ENCODE assay signal across 20 cellular contexts in genomic region chr4:11529625-11530201, GRCh38.
DNase-seq lines count a peak whose midpoint lies in the region; ATAC-seq, FAIRE-seq and TF ChIP-seq lines count a peak whose summit lies in the region.
"Had no signal": no experiment of that assay in that cellular context is flagged by ENCODE, and none has a peak within 500 bp of the region (broad histone marks: within the 10 kb centered on the region; RNA-seq: fewer than 3 reads in every experiment).

No MANE protein-coding gene starts in this region.

- no peak for FAIRE-seq in D721Med (lab: Jason Lieb, UNC)
- FAIRE-seq: A204.1 had no signal

- in situ Hi-C loops in gastrocnemius medialis (cut with MboI; ENCODE audit: low sequenced_read_pairs in 4 of 4): no loop called here

- H3K27ac ChIP-seq in breast epithelium (no peak overlapping the region), gastrocnemius medialis (no peak overlapping the region)
- H3K27ac ChIP-seq: PC-9, tibial nerve had no signal

- H3K4me1 ChIP-seq in breast epithelium (no peaks in the 10 kb centered on the region), gastrocnemius medialis (no peaks in the 10 kb centered on the region)
- H3K4me1 ChIP-seq: tibial nerve had no signal

- peaks cover 9% of the 10 kb centered on the region for H3K4me1 Mint-ChIP-seq in MCF 10A (ENCODE audit: insufficient read depth, unreplicated experiment)
- H3K4me1 Mint-ChIP-seq: naive B cell had no signal

- peaks cover 6% of the 10 kb centered on the region for H3K9me3 Mint-ChIP-seq in MCF 10A (ENCODE audit: unreplicated experiment)

- ATAC-seq in gastrocnemius medialis: no peak
- ATAC-seq: heart right ventricle, left lobe of liver had no signal

- POLR2A ChIA-PET in MCF 10A (lab: Yijun Ruan, JAX): interaction anchor here (0.6 to 0.7 kb wide), 2 partner anchors 8 to 1159 kb away, joined by 4 read pairs; no protein-coding TSS in a partner anchor

- no peak for TF ChIP-seq POLR2A in breast epithelium (IDR thresholded peaks at IDR 0.05)
- TF ChIP-seq POLR2A in gastrocnemius medialis (IDR thresholded peaks at IDR 0.05): no peak

- no peaks in the 10 kb centered on the region for H3K36me3 Mint-ChIP-seq in MCF 10A (ENCODE audit: insufficient read depth, unreplicated experiment)
- H3K36me3 Mint-ChIP-seq: brain had no signal

- H3K27ac Mint-ChIP-seq in MCF 10A (ENCODE audit: low read depth, unreplicated experiment): peak overlapping the region; percentile 78
- H3K27ac Mint-ChIP-seq: naive B cell had no signal

- intact Hi-C loops in MCF 10A (cut with micrococcal nuclease) (no loop called here), breast epithelium (cut with DNase I; ENCODE audit: low total_unique reads) (no loop called here), gastrocnemius medialis (cut with DNase I; ENCODE audit: low total_unique reads) (no loop called here)

- H3K4me3 Mint-ChIP-seq in MCF 10A (ENCODE audit: unreplicated experiment): no peak overlapping the region
- H3K4me3 Mint-ChIP-seq: brain, naive B cell had no signal

- peak; percentile 58 for DNase-seq in MCF 10A (ENCODE audit: unreplicated experiment)
- no peak for DNase-seq in breast epithelium (ENCODE audit: low spot score in 2 of 2)
- DNase-seq in astrocyte of the hippocampus (ENCODE audit: low read depth, low spot score): peak; percentile 20
- DNase-seq in glomerular endothelial cell (ENCODE audit: extremely low read depth, low read depth, low spot score): peak; percentile 63
- no peak for DNase-seq in DMS153 treated with DMSO at 0.1 percent for 48 hours (lab: John Stamatoyannopoulos, UW; ENCODE audit: unreplicated experiment)
- DNase-seq in D721Med (ENCODE audit: insufficient read length, low spot score): no peak
- no peak for DNase-seq in gastrocnemius medialis
- no peak for DNase-seq in glomerular visceral epithelial cell (ENCODE audit: extremely low spot score)
- DNase-seq: activated naive CD4-positive, alpha-beta T cell; heart right ventricle; naive B cell; NCI-H1048; NCI-H345; PC-9; stimulated activated CD4-positive, alpha-beta T cell treated with anti-CD3 and anti-CD28 coated beads, Interleukin-2, amount 100 ng/mL, for 48 hours; T-helper 1 cell had no signal

- no TSS peak for BruUV-seq in MCF 10A (replicated peaks; lab: Mats Ljungman, UMichigan)

- H3K36me3 ChIP-seq in breast epithelium (no peaks in the 10 kb centered on the region), gastrocnemius medialis (no peaks in the 10 kb centered on the region)
- H3K36me3 ChIP-seq: heart right ventricle, tibial nerve had no signal

- TF ChIP-seq CTCF in MCF 10A (IDR thresholded peaks at IDR 0.05; ENCODE audit: unreplicated experiment) (no peak), breast epithelium (IDR thresholded peaks at IDR 0.05) (no peak), D721Med (IDR thresholded peaks at IDR 0.05; ENCODE audit: insufficient read depth, missing control alignments) (no peak), gastrocnemius medialis (IDR thresholded peaks at IDR 0.05 in 4 of 5, conservative IDR thresholded peaks at IDR 0.05 in 1 of 5) (no peak)

- no peaks in the 10 kb centered on the region for H3K27me3 Mint-ChIP-seq in MCF 10A (ENCODE audit: insufficient read depth, unreplicated experiment)
- H3K27me3 Mint-ChIP-seq: brain had no signal

- H3K9me3 ChIP-seq in breast epithelium (peaks cover 0 to 7% of the 10 kb centered on the region in 2 donors), gastrocnemius medialis (no peaks in the 10 kb centered on the region)

- CTCF ChIA-PET in MCF 10A (lab: Yijun Ruan, JAX): interaction anchor here (1.0 kb wide), 1 partner anchor 8 kb away, joined by 3 read pairs; no protein-coding TSS in a partner anchor

- H3K27me3 ChIP-seq in breast epithelium (no peaks in the 10 kb centered on the region), gastrocnemius medialis (no peaks in the 10 kb centered on the region)
- H3K27me3 ChIP-seq: heart right ventricle, tibial nerve had no signal

- H3K4me3 ChIP-seq in breast epithelium: no peak overlapping the region
- H3K4me3 ChIP-seq in gastrocnemius medialis: no peak overlapping the region
- H3K4me3 ChIP-seq: heart right ventricle, PC-9, tibial nerve had no signal

Comparison
In these comparisons a context has a peak if more than half of its experiments do, and no peak if none do; other contexts are left out.
1. DNase-seq: peak in MCF 10A (single experiment), astrocyte of the hippocampus (single experiment) and glomerular endothelial cell (single experiment); none in breast epithelium (0 of 2), DMS153 treated with DMSO at 0.1 percent for 48 hours (single experiment), D721Med (single experiment), gastrocnemius medialis (0 of 2) and glomerular visceral epithelial cell (single experiment).